ENCODE assay signal across 9 cellular contexts in genomic region chr2:149330127-149331022, GRCh38. TPM values are rescaled to one million over a fixed set of nuclear protein-coding genes. Genes with fewer than 3 reads are reported as not detected.
DNase-seq lines count a peak whose midpoint lies in the region; ATAC-seq, FAIRE-seq and TF ChIP-seq lines count a peak whose summit lies in the region.
"Had no signal": no experiment of that assay in that cellular context is flagged by ENCODE, and none has a peak within 500 bp of the region (broad histone marks: within the 10 kb centered on the region; RNA-seq: fewer than 3 reads in every experiment).

LYPD6 (plus strand) TSS chr2:149330587; CDS start chr2:149437709, 107,122 bp downstream.

- in situ Hi-C loops in gastrocnemius medialis (cut with MboI; ENCODE audit: low sequenced_read_pairs in 4 of 4): no loop called here

- no peaks in the 10 kb centered on the region for H3K27me3 Mint-ChIP-seq in MCF 10A (ENCODE audit: insufficient read depth, unreplicated experiment)

- TF ChIP-seq CTCF in BE2C (IDR thresholded peaks at IDR 0.05; ENCODE audit: low read depth, low read length): no peak; the same call in 1 of the 2 replicates
- peak; percentile 11 for TF ChIP-seq CTCF in MCF 10A (IDR thresholded peaks at IDR 0.05; ENCODE audit: unreplicated experiment)
- TF ChIP-seq CTCF in gastrocnemius medialis (IDR thresholded peaks at IDR 0.05 in 4 of 5, conservative IDR thresholded peaks at IDR 0.05 in 1 of 5): no peak

- ATAC-seq in HG03280 (IDR thresholded peaks at IDR 0.05; ENCODE audit: unreplicated experiment): peak; percentile 64
- ATAC-seq in gastrocnemius medialis: peak; percentile 79 to 88

- POLR2A ChIA-PET in MCF 10A (lab: Yijun Ruan, JAX): interaction anchor here (0.6 kb wide), 1 partner anchor 179 kb away, joined by 3 read pairs; no protein-coding TSS in a partner anchor

- H3K4me3 ChIP-seq in BE2C (ENCODE audit: low read depth, low read length): peak within 1 kb of the TSS; percentile 58
- peak within 1 kb of the TSS; percentile 62 to 66 (median 64) for H3K4me3 ChIP-seq in gastrocnemius medialis
- H3K4me3 ChIP-seq: K562 had no signal

- H3K27me3 ChIP-seq in BE2C (peaks cover 16% of the 10 kb centered on the region), gastrocnemius medialis (peaks cover 3 to 24% (median 9%) of the 10 kb centered on the region in 3 donors)

- no peak within 1 kb of the TSS for H3K27ac ChIP-seq in gastrocnemius medialis

- CTCF ChIA-PET in MCF 10A (lab: Yijun Ruan, JAX): interaction anchor here (0.5 to 1.5 kb wide), 9 partner anchors 9 to 261 kb away, joined by 3 to 5 read pairs (median 3); no protein-coding TSS in a partner anchor

- peak within 1 kb of the TSS; percentile 76 for H3K4me3 Mint-ChIP-seq in MCF 10A (ENCODE audit: unreplicated experiment)

- intact Hi-C loops in MCF 10A (cut with micrococcal nuclease) (loop anchor here (1.0 kb wide), 1 partner anchor 231 kb away; no protein-coding TSS in a partner anchor), gastrocnemius medialis (cut with DNase I; ENCODE audit: low total_unique reads) (no loop called here)

- FAIRE-seq in GM19239 (lab: Jason Lieb, UNC): no peak
- FAIRE-seq: K562 had no signal

- no peaks in the 10 kb centered on the region for H3K4me1 ChIP-seq in BE2C
- peaks cover 0 to 6% of the 10 kb centered on the region in 2 donors for H3K4me1 ChIP-seq in gastrocnemius medialis

- peaks cover 6% of the 10 kb centered on the region for H3K36me3 Mint-ChIP-seq in MCF 10A (ENCODE audit: insufficient read depth, unreplicated experiment)

- TF ChIP-seq POLR2A in gastrocnemius medialis (IDR thresholded peaks at IDR 0.05): no peak

- no TSS peak for BruUV-seq in MCF 10A (replicated peaks; lab: Mats Ljungman, UMichigan)

- H3K4me1 Mint-ChIP-seq in MCF 10A (ENCODE audit: insufficient read depth, unreplicated experiment): peaks cover 8% of the 10 kb centered on the region

- no peaks in the 10 kb centered on the region for H3K9me3 Mint-ChIP-seq in MCF 10A (ENCODE audit: unreplicated experiment)

- H3K36me3 ChIP-seq in BE2C (no peaks in the 10 kb centered on the region), gastrocnemius medialis (no peaks in the 10 kb centered on the region)

- DNase-seq in BE2C: peak; percentile 68
- peak; percentile 31 for DNase-seq in GM19239 (ENCODE audit: insufficient read length, low spot score)
- peak; percentile 48 to 91 for DNase-seq in NCI-H526 (lab: John Stamatoyannopoulos, UW)
- peak; percentile 80 for DNase-seq in MCF 10A (ENCODE audit: unreplicated experiment)
- DNase-seq in inferior parietal cortex (ENCODE audit: extremely low spot score): peak; percentile 64
- peak; percentile 11 to 23 for DNase-seq in gastrocnemius medialis
- no peak for DNase-seq in stimulated activated CD4-positive, alpha-beta T cell treated with anti-CD3 and anti-CD28 coated beads, Interleukin-12 subunit alpha, Interleukin-12 subunit beta, amount 100 ng/mL, for 4 hours

- H3K9me3 ChIP-seq in BE2C (no peaks in the 10 kb centered on the region), gastrocnemius medialis (no peaks in the 10 kb centered on the region)

- peak within 1 kb of the TSS; percentile 49 for H3K27ac Mint-ChIP-seq in MCF 10A (ENCODE audit: low read depth, unreplicated experiment)

RNA-seq across cellular contexts. Expression of gene LYPD6, which starts in this region (rescaled TPM):
- polyA plus RNA-seq in BE2C (2012; ENCODE audit: insufficient read depth, insufficient read length, low read depth): not detected
- total RNA-seq in MCF 10A (2022): 2.0 and 3.2 TPM in 2 replicates
- under 1 TPM in 1 of 4 donors, not detected in 3; 0.46 TPM for total RNA-seq in gastrocnemius medialis
- total RNA-seq: K562 had no signal
- polyA plus RNA-seq: K562 had no signal

Comparison
In these comparisons a context has a peak if more than half of its experiments do, and no peak if none do; other contexts are left out.
1. Peak in DNase-seq, ATAC-seq and H3K4me3 ChIP-seq in gastrocnemius medialis; RNA of the gene not detected or under 1 TPM.